1 cellular context compared by ENCODE assay signal in the genomic region with DNA sequence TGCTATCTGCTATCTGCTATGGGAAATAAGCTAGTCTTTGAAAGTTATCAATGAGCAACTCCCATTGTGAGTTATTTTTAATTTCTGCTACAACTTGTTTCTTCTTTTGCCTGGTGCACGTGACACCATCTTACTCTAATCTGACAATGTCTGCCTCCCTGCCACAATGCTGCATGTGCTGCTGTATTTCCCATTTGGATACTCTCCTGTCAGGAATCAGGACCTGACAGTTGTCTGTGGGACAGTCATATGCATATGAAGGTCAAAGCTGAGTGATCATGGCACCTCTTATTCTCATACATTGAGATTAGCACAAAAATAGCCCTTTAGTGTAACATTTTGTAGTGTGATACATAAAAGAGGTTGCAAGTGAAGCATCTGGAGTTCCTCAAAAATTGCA.
TF ChIP-seq lines count a peak whose summit lies in the region.

No MANE protein-coding gene starts in this region.

TF ChIP-seq in GM23338, 12 proteins besides CTCF, POLR2A, EP300 and RAD21:
- TF ChIP-seq, protein P1, sequence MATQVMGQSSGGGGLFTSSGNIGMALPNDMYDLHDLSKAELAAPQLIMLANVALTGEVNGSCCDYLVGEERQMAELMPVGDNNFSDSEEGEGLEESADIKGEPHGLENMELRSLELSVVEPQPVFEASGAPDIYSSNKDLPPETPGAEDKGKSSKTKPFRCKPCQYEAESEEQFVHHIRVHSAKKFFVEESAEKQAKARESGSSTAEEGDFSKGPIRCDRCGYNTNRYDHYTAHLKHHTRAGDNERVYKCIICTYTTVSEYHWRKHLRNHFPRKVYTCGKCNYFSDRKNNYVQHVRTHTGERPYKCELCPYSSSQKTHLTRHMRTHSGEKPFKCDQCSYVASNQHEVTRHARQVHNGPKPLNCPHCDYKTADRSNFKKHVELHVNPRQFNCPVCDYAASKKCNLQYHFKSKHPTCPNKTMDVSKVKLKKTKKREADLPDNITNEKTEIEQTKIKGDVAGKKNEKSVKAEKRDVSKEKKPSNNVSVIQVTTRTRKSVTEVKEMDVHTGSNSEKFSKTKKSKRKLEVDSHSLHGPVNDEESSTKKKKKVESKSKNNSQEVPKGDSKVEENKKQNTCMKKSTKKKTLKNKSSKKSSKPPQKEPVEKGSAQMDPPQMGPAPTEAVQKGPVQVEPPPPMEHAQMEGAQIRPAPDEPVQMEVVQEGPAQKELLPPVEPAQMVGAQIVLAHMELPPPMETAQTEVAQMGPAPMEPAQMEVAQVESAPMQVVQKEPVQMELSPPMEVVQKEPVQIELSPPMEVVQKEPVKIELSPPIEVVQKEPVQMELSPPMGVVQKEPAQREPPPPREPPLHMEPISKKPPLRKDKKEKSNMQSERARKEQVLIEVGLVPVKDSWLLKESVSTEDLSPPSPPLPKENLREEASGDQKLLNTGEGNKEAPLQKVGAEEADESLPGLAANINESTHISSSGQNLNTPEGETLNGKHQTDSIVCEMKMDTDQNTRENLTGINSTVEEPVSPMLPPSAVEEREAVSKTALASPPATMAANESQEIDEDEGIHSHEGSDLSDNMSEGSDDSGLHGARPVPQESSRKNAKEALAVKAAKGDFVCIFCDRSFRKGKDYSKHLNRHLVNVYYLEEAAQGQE (IDR thresholded peaks at IDR 0.05; ENCODE audit: unreplicated experiment), result no peak
- TF ChIP-seq POLR2AphosphoS5 (IDR thresholded peaks at IDR 0.05; ENCODE audit: low read depth), result no peak
- no peak for TF ChIP-seq ZNF331 (CRISPR knock-in tag; IDR thresholded peaks at IDR 0.05; ENCODE audit: low read depth)
- no peak for TF ChIP-seq EZH2 (IDR thresholded peaks at IDR 0.05; ENCODE audit: low read depth, unreplicated experiment)
- TF ChIP-seq, protein P2, sequence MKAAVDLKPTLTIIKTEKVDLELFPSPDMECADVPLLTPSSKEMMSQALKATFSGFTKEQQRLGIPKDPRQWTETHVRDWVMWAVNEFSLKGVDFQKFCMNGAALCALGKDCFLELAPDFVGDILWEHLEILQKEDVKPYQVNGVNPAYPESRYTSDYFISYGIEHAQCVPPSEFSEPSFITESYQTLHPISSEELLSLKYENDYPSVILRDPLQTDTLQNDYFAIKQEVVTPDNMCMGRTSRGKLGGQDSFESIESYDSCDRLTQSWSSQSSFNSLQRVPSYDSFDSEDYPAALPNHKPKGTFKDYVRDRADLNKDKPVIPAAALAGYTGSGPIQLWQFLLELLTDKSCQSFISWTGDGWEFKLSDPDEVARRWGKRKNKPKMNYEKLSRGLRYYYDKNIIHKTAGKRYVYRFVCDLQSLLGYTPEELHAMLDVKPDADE (IDR thresholded peaks at IDR 0.05), result no peak
- TF ChIP-seq ZNF114 (CRISPR knock-in tag; IDR thresholded peaks at IDR 0.05), result no peak
- no peak for TF ChIP-seq STAT1 (IDR thresholded peaks at IDR 0.05; ENCODE audit: unreplicated experiment)
- no peak for TF ChIP-seq EZH2phosphoT487 (IDR thresholded peaks at IDR 0.05; ENCODE audit: unreplicated experiment)
- no peak for TF ChIP-seq CREB1 (CRISPR knock-in tag; IDR thresholded peaks at IDR 0.05; ENCODE audit: low read depth)
- TF ChIP-seq JUNB (IDR thresholded peaks at IDR 0.05; ENCODE audit: unreplicated experiment), result no peak
- no peak for TF ChIP-seq NANOG (IDR thresholded peaks at IDR 0.05; ENCODE audit: borderline replicate concordance)
- TF ChIP-seq, protein P3, sequence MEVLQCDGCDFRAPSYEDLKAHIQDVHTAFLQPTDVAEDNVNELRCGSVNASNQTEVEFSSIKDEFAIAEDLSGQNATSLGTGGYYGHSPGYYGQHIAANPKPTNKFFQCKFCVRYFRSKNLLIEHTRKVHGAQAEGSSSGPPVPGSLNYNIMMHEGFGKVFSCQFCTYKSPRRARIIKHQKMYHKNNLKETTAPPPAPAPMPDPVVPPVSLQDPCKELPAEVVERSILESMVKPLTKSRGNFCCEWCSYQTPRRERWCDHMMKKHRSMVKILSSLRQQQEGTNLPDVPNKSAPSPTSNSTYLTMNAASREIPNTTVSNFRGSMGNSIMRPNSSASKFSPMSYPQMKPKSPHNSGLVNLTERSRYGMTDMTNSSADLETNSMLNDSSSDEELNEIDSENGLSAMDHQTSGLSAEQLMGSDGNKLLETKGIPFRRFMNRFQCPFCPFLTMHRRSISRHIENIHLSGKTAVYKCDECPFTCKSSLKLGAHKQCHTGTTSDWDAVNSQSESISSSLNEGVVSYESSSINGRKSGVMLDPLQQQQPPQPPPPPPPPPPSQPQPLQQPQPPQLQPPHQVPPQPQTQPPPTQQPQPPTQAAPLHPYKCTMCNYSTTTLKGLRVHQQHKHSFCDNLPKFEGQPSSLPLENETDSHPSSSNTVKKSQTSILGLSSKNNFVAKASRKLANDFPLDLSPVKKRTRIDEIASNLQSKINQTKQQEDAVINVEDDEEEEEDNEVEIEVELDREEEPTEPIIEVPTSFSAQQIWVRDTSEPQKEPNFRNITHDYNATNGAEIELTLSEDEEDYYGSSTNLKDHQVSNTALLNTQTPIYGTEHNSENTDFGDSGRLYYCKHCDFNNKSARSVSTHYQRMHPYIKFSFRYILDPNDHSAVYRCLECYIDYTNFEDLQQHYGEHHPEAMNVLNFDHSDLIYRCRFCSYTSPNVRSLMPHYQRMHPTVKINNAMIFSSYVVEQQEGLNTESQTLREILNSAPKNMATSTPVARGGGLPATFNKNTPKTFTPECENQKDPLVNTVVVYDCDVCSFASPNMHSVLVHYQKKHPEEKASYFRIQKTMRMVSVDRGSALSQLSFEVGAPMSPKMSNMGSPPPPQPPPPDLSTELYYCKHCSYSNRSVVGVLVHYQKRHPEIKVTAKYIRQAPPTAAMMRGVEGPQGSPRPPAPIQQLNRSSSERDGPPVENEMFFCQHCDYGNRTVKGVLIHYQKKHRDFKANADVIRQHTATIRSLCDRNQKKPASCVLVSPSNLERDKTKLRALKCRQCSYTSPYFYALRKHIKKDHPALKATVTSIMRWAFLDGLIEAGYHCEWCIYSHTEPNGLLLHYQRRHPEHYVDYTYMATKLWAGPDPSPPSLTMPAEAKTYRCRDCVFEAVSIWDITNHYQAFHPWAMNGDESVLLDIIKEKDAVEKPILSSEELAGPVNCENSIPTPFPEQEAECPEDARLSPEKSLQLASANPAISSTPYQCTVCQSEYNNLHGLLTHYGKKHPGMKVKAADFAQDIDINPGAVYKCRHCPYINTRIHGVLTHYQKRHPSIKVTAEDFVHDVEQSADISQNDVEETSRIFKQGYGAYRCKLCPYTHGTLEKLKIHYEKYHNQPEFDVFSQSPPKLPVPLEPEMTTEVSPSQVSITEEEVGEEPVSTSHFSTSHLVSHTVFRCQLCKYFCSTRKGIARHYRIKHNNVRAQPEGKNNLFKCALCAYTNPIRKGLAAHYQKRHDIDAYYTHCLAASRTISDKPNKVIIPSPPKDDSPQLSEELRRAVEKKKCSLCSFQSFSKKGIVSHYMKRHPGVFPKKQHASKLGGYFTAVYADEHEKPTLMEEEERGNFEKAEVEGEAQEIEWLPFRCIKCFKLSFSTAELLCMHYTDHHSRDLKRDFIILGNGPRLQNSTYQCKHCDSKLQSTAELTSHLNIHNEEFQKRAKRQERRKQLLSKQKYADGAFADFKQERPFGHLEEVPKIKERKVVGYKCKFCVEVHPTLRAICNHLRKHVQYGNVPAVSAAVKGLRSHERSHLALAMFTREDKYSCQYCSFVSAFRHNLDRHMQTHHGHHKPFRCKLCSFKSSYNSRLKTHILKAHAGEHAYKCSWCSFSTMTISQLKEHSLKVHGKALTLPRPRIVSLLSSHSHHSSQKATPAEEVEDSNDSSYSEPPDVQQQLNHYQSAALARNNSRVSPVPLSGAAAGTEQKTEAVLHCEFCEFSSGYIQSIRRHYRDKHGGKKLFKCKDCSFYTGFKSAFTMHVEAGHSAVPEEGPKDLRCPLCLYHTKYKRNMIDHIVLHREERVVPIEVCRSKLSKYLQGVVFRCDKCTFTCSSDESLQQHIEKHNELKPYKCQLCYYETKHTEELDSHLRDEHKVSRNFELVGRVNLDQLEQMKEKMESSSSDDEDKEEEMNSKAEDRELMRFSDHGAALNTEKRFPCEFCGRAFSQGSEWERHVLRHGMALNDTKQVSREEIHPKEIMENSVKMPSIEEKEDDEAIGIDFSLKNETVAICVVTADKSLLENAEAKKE (CRISPR knock-in tag; IDR thresholded peaks at IDR 0.05), result no peak
